ENCODE assay signal across 24 cellular contexts in genomic region chr7:155727616-155728015, GRCh38.
"Had no signal": no experiment of that assay in that cellular context is flagged by ENCODE, and none has a peak within 500 bp of the region (broad histone marks: within the 10 kb centered on the region; RNA-seq: fewer than 3 reads in every experiment).

No MANE protein-coding gene starts in this region.

- H3K27me3 Mint-ChIP-seq: effector memory CD8-positive, alpha-beta T cell; naive thymus-derived CD8-positive, alpha-beta T cell; type B pancreatic cell had no signal

- H3K27ac ChIP-seq: esophagus squamous epithelium, right lobe of liver, testis, tibial artery, uterus had no signal

- H3K9me3 Mint-ChIP-seq: effector memory CD8-positive, alpha-beta T cell; naive thymus-derived CD8-positive, alpha-beta T cell; nephron progenitor cell; type B pancreatic cell had no signal

- ATAC-seq: effector memory CD8-positive, alpha-beta T cell; naive thymus-derived CD8-positive, alpha-beta T cell had no signal

- H3K4me3 ChIP-seq: esophagus squamous epithelium, right lobe of liver, testis, tibial artery, uterus had no signal

- H3K4me3 Mint-ChIP-seq: effector memory CD8-positive, alpha-beta T cell; naive thymus-derived CD8-positive, alpha-beta T cell; nephron progenitor cell; type B pancreatic cell had no signal

- FAIRE-seq: endometrium, keratinocyte, small intestine had no signal

- H3K9me3 ChIP-seq: esophagus squamous epithelium, right lobe of liver, testis, tibial artery, uterus had no signal

- H3K27me3 ChIP-seq: esophagus squamous epithelium, right lobe of liver, testis, tibial artery, uterus had no signal

- H3K4me1 ChIP-seq: testis, uterus had no signal

- DNase-seq: cerebellar nuclear complex; cortex of kidney; effector memory CD8-positive, alpha-beta T cell; erythroblast; esophagus squamous epithelium; foreskin melanocyte; hypothalamus; naive thymus-derived CD8-positive, alpha-beta T cell; nephron progenitor cell; nucleus accumbens; posterior cingulate gyrus; retina; right lobe of liver; small intestine; stimulated activated CD4-positive, alpha-beta T cell treated with anti-CD3 and anti-CD28 coated beads, Interleukin-15, amount 100 ng/mL, for 24 hours; stimulated activated CD4-positive, alpha-beta T cell treated with anti-CD3 and anti-CD28 coated beads, Interleukin-2, amount 100 ng/mL, for 48 hours; stimulated activated naive CD4-positive, alpha-beta T cell treated with Interleukin-2 at 50 U/mL for 16 hours; substantia nigra; testis; tibial artery; uterus had no signal

- H3K36me3 ChIP-seq: uterus had no signal
